ENCODE assay signal across 25 cellular contexts in the genomic region with DNA sequence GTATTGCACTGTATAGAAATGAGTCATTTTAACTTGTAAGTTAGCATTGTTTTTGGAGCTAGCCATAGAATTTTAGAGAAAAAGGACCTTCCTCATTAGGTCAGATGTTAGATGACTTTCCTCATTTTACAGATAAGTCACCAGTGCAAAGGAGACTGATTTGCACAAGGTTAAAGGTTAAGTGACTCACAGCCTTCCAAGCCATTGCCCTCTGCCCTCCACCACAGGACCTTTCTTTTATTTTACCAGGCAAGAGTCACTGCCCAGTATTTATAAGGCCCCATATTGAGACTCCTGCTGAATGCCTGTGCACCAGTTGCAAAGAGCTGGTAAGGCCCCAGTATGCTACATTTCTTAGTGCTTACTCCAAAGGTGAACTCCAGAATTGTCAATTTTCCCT. TPM values are rescaled to one million over a fixed set of nuclear protein-coding genes. Genes with fewer than 3 reads are reported as not detected.
DNase-seq lines count a peak whose midpoint lies in the region; ATAC-seq and TF ChIP-seq lines count a peak whose summit lies in the region.
"Had no signal": no experiment of that assay in that cellular context is flagged by ENCODE, and none has a peak within 500 bp of the region (broad histone marks: within the 10 kb centered on the region; RNA-seq: fewer than 3 reads in every experiment).

No MANE protein-coding gene starts in this region.

- TF ChIP-seq CTCF in right lobe of liver (IDR thresholded peaks at IDR 0.05), result no peak

- intact Hi-C loops in right lobe of liver (cut with DNase I), result no loop called here

- H3K4me3 ChIP-seq in right lobe of liver, result no peak overlapping the region
- H3K4me3 ChIP-seq: breast epithelium, coronary artery, left ventricle myocardium inferior, MG63 had no signal

- no peak overlapping the region for H3K27ac ChIP-seq in right lobe of liver
- H3K27ac ChIP-seq: breast epithelium, coronary artery, left ventricle myocardium inferior, neutrophil had no signal

- DNase-seq in LHCN-M2 (ENCODE audit: low read depth) (peak; percentile 28), cerebellar cortex (ENCODE audit: low spot score) (peak; percentile 76), right lobe of liver (no peak), NCI-H2227 treated with DMSO at 0.1 percent for 48 hours (lab: John Stamatoyannopoulos, UW) (no peak), SIG-M5 (lab: John Stamatoyannopoulos, UW) (no peak)
- DNase-seq: activated CD4-positive, CD25-positive, alpha-beta regulatory T cell treated with anti-CD3 and anti-CD28 coated beads, Interleukin-2, amount 50 U/mL, for 72 hours; activated CD8-positive, alpha-beta T cell treated with anti-CD3 and anti-CD28 coated beads, Interleukin-2, amount 10 ng/mL, durations not matched to agents 7 days and 5 days; activated gamma-delta T cell treated with Interleukin-2 at 50 U/mL for 16 hours; activated T-cell treated with anti-CD3 and anti-CD28 coated beads, Interleukin-2, amount 50 U/mL, for 1 hour; CD8-positive, alpha-beta memory T cell; DMS53; immature natural killer cell; left ventricle myocardium inferior; MG63; NCI-H1417; NCI-H510A treated with DMSO at 0.1 percent for 48 hours; stimulated activated CD4-positive, alpha-beta T cell treated with anti-CD3 and anti-CD28 coated beads, Interleukin-4, amount 100 ng/mL, for 1 hour; stimulated activated naive CD4-positive, alpha-beta T cell treated with Interleukin-2 at 50 U/mL for 16 hours; T1000 had no signal

- H3K27me3 ChIP-seq in right lobe of liver, result no peaks in the 10 kb centered on the region
- H3K27me3 ChIP-seq: breast epithelium, MG63 had no signal

- no peak for TF ChIP-seq POLR2A in right lobe of liver (IDR thresholded peaks at IDR 0.05)

- no peaks in the 10 kb centered on the region for H3K36me3 ChIP-seq in right lobe of liver
- H3K36me3 ChIP-seq: breast epithelium, left ventricle myocardium inferior, MG63, neutrophil had no signal

- H3K9me3 ChIP-seq in right lobe of liver, result no peaks in the 10 kb centered on the region
- H3K9me3 ChIP-seq: breast epithelium, left ventricle myocardium inferior, MG63 had no signal

- ATAC-seq in right lobe of liver, result peak; percentile 36 to 71 (median 58)
- ATAC-seq in HG03139 (IDR thresholded peaks at IDR 0.05; ENCODE audit: unreplicated experiment), result no peak
- no peak for ATAC-seq in GM19395 (IDR thresholded peaks at IDR 0.05; ENCODE audit: unreplicated experiment)
- ATAC-seq: activated CD8-positive, alpha-beta T cell treated with anti-CD3 and anti-CD28 coated beads, Interleukin-2, amount 10 ng/mL, durations not matched to agents 7 days and 5 days had no signal

- peaks cover 0 to 14% (median 3%) of the 10 kb centered on the region in 4 donors for H3K4me1 ChIP-seq in right lobe of liver
- H3K4me1 ChIP-seq: breast epithelium had no signal

RNA-seq across cellular contexts. Expression of gene ABCG2, which starts 4.2 kb away (rescaled TPM):
- total RNA-seq in LHCN-M2 (2014; rRNA removed) (1.2 TPM in 2 replicates), right lobe of liver (10 to 100 TPM in 2 of 6 experiments, 1 to 10 TPM in 4; 6.4 to 11.4 (median 8.1) TPM)
- 0.53 TPM for polyA plus RNA-seq in LHCN-M2 (2012)
- polyA plus RNA-seq: IgD-negative memory B cell had no signal

Comparison
In these comparisons a context has a peak if more than half of its experiments do, and no peak if none do; other contexts are left out.
1. DNase-seq: peak in LHCN-M2 (single experiment) and cerebellar cortex (single experiment); none in right lobe of liver (0 of 3), NCI-H2227 treated with DMSO at 0.1 percent for 48 hours (single experiment) and SIG-M5 (single experiment).
2. ATAC-seq: peak in right lobe of liver (4 of 4); none in HG03139 (single experiment) and GM19395 (single experiment).